Comparison of ENCODE assay signal across 1 cellular context in the genomic region with DNA sequence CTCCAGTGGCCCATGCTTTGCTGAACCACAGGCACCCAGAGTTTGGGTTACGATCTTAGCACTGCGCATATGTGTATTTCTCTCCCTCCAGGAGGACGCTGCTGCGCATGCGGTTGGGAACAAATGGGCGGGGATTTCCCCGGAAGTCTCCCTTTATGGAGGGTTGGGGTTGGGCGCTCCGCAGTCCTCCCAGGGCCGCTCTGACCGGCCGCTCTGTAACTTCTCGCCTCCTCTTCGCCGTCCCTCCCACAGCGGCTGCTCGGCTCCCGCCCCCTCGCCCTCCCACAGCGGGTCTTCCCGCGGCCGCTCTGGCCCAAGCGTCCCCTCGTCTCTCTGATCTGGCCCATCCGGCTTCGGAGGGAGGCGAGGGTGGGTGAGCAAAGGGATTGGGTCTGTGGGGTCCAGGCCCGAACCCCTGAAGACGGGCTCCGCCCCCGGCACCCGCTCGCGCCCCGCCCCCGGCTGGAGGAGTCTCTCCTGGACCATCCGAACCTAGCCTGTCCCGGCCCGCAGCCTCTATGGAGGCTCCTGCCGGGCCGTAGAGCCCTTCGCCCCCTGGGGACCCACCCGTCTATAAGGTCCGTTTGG.
TF ChIP-seq lines count a peak whose summit lies in the region.

A gene with protein sequence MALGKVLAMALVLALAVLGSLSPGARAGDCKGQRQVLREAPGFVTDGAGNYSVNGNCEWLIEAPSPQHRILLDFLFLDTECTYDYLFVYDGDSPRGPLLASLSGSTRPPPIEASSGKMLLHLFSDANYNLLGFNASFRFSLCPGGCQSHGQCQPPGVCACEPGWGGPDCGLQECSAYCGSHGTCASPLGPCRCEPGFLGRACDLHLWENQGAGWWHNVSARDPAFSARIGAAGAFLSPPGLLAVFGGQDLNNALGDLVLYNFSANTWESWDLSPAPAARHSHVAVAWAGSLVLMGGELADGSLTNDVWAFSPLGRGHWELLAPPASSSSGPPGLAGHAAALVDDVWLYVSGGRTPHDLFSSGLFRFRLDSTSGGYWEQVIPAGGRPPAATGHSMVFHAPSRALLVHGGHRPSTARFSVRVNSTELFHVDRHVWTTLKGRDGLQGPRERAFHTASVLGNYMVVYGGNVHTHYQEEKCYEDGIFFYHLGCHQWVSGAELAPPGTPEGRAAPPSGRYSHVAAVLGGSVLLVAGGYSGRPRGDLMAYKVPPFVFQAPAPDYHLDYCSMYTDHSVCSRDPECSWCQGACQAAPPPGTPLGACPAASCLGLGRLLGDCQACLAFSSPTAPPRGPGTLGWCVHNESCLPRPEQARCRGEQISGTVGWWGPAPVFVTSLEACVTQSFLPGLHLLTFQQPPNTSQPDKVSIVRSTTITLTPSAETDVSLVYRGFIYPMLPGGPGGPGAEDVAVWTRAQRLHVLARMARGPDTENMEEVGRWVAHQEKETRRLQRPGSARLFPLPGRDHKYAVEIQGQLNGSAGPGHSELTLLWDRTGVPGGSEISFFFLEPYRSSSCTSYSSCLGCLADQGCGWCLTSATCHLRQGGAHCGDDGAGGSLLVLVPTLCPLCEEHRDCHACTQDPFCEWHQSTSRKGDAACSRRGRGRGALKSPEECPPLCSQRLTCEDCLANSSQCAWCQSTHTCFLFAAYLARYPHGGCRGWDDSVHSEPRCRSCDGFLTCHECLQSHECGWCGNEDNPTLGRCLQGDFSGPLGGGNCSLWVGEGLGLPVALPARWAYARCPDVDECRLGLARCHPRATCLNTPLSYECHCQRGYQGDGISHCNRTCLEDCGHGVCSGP (N-terminal part only) (plus strand): TSS at position 328 of the 588 bp plus-strand sequence. CDS start 609 bp downstream, outside the sequence.

TF ChIP-seq in K562, 482 proteins besides CTCF, POLR2A, EP300 and RAD21 (continued from another document and continues in another):
- TF ChIP-seq, protein P1, sequence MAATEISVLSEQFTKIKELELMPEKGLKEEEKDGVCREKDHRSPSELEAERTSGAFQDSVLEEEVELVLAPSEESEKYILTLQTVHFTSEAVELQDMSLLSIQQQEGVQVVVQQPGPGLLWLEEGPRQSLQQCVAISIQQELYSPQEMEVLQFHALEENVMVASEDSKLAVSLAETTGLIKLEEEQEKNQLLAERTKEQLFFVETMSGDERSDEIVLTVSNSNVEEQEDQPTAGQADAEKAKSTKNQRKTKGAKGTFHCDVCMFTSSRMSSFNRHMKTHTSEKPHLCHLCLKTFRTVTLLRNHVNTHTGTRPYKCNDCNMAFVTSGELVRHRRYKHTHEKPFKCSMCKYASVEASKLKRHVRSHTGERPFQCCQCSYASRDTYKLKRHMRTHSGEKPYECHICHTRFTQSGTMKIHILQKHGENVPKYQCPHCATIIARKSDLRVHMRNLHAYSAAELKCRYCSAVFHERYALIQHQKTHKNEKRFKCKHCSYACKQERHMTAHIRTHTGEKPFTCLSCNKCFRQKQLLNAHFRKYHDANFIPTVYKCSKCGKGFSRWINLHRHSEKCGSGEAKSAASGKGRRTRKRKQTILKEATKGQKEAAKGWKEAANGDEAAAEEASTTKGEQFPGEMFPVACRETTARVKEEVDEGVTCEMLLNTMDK (IDR thresholded peaks at IDR 0.05; ENCODE audit: borderline replicate concordance, insufficient read depth, low read depth, low read length, poor library complexity, severe bottlenecking) = peak; percentile 96
- no peak for TF ChIP-seq HMG20A (CRISPR knock-in tag; conservative IDR thresholded peaks at IDR 0.05)
- TF ChIP-seq, protein P2, sequence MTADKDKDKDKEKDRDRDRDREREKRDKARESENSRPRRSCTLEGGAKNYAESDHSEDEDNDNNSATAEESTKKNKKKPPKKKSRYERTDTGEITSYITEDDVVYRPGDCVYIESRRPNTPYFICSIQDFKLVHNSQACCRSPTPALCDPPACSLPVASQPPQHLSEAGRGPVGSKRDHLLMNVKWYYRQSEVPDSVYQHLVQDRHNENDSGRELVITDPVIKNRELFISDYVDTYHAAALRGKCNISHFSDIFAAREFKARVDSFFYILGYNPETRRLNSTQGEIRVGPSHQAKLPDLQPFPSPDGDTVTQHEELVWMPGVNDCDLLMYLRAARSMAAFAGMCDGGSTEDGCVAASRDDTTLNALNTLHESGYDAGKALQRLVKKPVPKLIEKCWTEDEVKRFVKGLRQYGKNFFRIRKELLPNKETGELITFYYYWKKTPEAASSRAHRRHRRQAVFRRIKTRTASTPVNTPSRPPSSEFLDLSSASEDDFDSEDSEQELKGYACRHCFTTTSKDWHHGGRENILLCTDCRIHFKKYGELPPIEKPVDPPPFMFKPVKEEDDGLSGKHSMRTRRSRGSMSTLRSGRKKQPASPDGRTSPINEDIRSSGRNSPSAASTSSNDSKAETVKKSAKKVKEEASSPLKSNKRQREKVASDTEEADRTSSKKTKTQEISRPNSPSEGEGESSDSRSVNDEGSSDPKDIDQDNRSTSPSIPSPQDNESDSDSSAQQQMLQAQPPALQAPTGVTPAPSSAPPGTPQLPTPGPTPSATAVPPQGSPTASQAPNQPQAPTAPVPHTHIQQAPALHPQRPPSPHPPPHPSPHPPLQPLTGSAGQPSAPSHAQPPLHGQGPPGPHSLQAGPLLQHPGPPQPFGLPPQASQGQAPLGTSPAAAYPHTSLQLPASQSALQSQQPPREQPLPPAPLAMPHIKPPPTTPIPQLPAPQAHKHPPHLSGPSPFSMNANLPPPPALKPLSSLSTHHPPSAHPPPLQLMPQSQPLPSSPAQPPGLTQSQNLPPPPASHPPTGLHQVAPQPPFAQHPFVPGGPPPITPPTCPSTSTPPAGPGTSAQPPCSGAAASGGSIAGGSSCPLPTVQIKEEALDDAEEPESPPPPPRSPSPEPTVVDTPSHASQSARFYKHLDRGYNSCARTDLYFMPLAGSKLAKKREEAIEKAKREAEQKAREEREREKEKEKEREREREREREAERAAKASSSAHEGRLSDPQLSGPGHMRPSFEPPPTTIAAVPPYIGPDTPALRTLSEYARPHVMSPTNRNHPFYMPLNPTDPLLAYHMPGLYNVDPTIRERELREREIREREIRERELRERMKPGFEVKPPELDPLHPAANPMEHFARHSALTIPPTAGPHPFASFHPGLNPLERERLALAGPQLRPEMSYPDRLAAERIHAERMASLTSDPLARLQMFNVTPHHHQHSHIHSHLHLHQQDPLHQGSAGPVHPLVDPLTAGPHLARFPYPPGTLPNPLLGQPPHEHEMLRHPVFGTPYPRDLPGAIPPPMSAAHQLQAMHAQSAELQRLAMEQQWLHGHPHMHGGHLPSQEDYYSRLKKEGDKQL (CRISPR knock-in tag; IDR thresholded peaks at IDR 0.05; ENCODE audit: borderline replicate concordance) = no peak
- TF ChIP-seq, protein P3, sequence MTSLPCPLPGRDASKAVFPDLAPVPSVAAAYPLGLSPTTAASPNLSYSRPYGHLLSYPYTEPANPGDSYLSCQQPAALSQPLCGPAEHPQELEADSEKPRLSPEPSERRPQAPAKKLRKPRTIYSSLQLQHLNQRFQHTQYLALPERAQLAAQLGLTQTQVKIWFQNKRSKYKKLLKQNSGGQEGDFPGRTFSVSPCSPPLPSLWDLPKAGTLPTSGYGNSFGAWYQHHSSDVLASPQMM (CRISPR knock-in tag; IDR thresholded peaks at IDR 0.05) = no peak
- no peak for TF ChIP-seq JUNB (CRISPR knock-in tag; conservative IDR thresholded peaks at IDR 0.05)
- TF ChIP-seq, protein P4, sequence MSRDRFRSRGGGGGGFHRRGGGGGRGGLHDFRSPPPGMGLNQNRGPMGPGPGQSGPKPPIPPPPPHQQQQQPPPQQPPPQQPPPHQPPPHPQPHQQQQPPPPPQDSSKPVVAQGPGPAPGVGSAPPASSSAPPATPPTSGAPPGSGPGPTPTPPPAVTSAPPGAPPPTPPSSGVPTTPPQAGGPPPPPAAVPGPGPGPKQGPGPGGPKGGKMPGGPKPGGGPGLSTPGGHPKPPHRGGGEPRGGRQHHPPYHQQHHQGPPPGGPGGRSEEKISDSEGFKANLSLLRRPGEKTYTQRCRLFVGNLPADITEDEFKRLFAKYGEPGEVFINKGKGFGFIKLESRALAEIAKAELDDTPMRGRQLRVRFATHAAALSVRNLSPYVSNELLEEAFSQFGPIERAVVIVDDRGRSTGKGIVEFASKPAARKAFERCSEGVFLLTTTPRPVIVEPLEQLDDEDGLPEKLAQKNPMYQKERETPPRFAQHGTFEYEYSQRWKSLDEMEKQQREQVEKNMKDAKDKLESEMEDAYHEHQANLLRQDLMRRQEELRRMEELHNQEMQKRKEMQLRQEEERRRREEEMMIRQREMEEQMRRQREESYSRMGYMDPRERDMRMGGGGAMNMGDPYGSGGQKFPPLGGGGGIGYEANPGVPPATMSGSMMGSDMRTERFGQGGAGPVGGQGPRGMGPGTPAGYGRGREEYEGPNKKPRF (IDR thresholded peaks at IDR 0.05; ENCODE audit: low read depth, low read length) = no peak
- no peak for TF ChIP-seq RBM25 (IDR thresholded peaks at IDR 0.05; ENCODE audit: low read depth, low read length, severe bottlenecking)
- peak; percentile 75; the same call in 1 of the 2 replicates for TF ChIP-seq KLF1 (tag; IDR thresholded peaks at IDR 0.05)
- TF ChIP-seq ZNF24 (IDR thresholded peaks at IDR 0.05) = no peak
- TF ChIP-seq PHB2 (IDR thresholded peaks at IDR 0.05; ENCODE audit: low read depth) = no peak
- peak; percentile 68 for TF ChIP-seq CXXC5 (CRISPR knock-in tag; IDR thresholded peaks at IDR 0.05)
- no peak for TF ChIP-seq ZFPM2 (CRISPR knock-in tag; IDR thresholded peaks at IDR 0.05)
- TF ChIP-seq SRSF7 (optimal IDR thresholded peaks at IDR 0.05; ENCODE audit: low read depth, low read length) = no peak
- no peak for TF ChIP-seq SIX5 (IDR thresholded peaks at IDR 0.05; ENCODE audit: borderline replicate concordance in 1 of 2, insufficient read depth in 1 of 2, low read depth in 1 of 2, low read length in 2 of 2)
- TF ChIP-seq, protein P5, sequence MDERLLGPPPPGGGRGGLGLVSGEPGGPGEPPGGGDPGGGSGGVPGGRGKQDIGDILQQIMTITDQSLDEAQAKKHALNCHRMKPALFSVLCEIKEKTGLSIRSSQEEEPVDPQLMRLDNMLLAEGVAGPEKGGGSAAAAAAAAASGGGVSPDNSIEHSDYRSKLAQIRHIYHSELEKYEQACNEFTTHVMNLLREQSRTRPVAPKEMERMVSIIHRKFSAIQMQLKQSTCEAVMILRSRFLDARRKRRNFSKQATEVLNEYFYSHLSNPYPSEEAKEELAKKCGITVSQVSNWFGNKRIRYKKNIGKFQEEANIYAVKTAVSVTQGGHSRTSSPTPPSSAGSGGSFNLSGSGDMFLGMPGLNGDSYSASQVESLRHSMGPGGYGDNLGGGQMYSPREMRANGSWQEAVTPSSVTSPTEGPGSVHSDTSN (CRISPR knock-in tag; IDR thresholded peaks at IDR 0.05; ENCODE audit: low read depth) = no peak
- TF ChIP-seq, protein P5 (tag; conservative IDR thresholded peaks at IDR 0.05; ENCODE audit: low read depth) = no peak
- no peak for TF ChIP-seq NR1H2 (CRISPR knock-in tag; IDR thresholded peaks at IDR 0.05)
- TF ChIP-seq, protein P6, sequence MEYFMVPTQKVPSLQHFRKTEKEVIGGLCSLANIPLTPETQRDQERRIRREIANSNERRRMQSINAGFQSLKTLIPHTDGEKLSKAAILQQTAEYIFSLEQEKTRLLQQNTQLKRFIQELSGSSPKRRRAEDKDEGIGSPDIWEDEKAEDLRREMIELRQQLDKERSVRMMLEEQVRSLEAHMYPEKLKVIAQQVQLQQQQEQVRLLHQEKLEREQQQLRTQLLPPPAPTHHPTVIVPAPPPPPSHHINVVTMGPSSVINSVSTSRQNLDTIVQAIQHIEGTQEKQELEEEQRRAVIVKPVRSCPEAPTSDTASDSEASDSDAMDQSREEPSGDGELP (CRISPR knock-in tag; IDR thresholded peaks at IDR 0.05; ENCODE audit: borderline replicate concordance) = peak; percentile 74
- peak; percentile 98 for TF ChIP-seq NRF1 (conservative IDR thresholded peaks at IDR 0.05 in 1 of 2, IDR thresholded peaks at IDR 0.05 in 1 of 2)
- TF ChIP-seq ZSCAN32 (CRISPR knock-in tag; IDR thresholded peaks at IDR 0.05) = no peak
- TF ChIP-seq SETDB1 (IDR thresholded peaks at IDR 0.05; ENCODE audit: low read length) = no peak
- no peak for TF ChIP-seq CREB1 (IDR thresholded peaks at IDR 0.05)
- no peak for TF ChIP-seq CREB1 (CRISPR knock-in tag; IDR thresholded peaks at IDR 0.05)
- TF ChIP-seq ATF7 (IDR thresholded peaks at IDR 0.05) = peak; percentile 81
- TF ChIP-seq ZNF239 (CRISPR knock-in tag; IDR thresholded peaks at IDR 0.05) = no peak
- TF ChIP-seq, protein P7, sequence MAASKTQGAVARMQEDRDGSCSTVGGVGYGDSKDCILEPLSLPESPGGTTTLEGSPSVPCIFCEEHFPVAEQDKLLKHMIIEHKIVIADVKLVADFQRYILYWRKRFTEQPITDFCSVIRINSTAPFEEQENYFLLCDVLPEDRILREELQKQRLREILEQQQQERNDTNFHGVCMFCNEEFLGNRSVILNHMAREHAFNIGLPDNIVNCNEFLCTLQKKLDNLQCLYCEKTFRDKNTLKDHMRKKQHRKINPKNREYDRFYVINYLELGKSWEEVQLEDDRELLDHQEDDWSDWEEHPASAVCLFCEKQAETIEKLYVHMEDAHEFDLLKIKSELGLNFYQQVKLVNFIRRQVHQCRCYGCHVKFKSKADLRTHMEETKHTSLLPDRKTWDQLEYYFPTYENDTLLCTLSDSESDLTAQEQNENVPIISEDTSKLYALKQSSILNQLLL (CRISPR knock-in tag; IDR thresholded peaks at IDR 0.05; ENCODE audit: borderline replicate concordance) = no peak
- TF ChIP-seq CC2D1A (IDR thresholded peaks at IDR 0.05) = no peak
- no peak for TF ChIP-seq ZC3H8 (IDR thresholded peaks at IDR 0.05)
- TF ChIP-seq, protein P8, sequence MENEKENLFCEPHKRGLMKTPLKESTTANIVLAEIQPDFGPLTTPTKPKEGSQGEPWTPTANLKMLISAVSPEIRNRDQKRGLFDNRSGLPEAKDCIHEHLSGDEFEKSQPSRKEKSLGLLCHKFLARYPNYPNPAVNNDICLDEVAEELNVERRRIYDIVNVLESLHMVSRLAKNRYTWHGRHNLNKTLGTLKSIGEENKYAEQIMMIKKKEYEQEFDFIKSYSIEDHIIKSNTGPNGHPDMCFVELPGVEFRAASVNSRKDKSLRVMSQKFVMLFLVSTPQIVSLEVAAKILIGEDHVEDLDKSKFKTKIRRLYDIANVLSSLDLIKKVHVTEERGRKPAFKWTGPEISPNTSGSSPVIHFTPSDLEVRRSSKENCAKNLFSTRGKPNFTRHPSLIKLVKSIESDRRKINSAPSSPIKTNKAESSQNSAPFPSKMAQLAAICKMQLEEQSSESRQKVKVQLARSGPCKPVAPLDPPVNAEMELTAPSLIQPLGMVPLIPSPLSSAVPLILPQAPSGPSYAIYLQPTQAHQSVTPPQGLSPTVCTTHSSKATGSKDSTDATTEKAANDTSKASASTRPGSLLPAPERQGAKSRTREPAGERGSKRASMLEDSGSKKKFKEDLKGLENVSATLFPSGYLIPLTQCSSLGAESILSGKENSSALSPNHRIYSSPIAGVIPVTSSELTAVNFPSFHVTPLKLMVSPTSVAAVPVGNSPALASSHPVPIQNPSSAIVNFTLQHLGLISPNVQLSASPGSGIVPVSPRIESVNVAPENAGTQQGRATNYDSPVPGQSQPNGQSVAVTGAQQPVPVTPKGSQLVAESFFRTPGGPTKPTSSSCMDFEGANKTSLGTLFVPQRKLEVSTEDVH (IDR thresholded peaks at IDR 0.05; ENCODE audit: low read depth, partially characterized antibody) = peak; percentile 71
- TF ChIP-seq SNRNP70 (optimal IDR thresholded peaks at IDR 0.05; ENCODE audit: low read depth, low read length) = no peak
- TF ChIP-seq MEF2D (tag; conservative IDR thresholded peaks at IDR 0.05; ENCODE audit: low read depth) = no peak
- no peak for TF ChIP-seq FOXA1 (IDR thresholded peaks at IDR 0.05; ENCODE audit: borderline replicate concordance)
- TF ChIP-seq ZSCAN29 (IDR thresholded peaks at IDR 0.05) = no peak
